In the genomic region with DNA sequence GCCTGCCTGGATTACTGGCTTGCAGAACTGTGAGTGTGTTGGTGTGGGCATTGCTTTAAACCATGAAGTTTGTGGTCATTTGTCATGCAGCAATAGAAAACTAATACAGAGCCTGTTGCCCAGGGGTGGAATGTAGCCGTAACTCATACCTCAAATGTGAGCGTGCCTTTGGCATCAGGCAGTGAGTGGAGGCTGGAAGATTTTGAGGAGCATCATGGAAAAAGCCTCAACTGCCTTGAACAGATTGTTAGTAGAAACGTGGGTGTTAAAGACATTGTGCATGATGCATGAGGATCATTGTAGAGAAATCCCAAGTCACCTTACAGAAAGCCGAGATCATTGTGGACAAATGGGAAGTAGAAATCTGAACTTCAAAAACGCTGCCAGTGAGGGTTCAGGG, we compare ENCODE assay signal across 6 cellular contexts.
"Had no signal": no experiment of that assay in that cellular context is flagged by ENCODE, and none has a peak within 500 bp of the region (broad histone marks: within the 10 kb centered on the region; RNA-seq: fewer than 3 reads in every experiment).

No MANE protein-coding gene starts in this region.

- H3K4me3 ChIP-seq: GM23338, K562 had no signal

- DNase-seq: H9, HCEC 1CT, IMR-90, KG1 had no signal

- ATAC-seq: GM23338, K562 had no signal
